6 cellular contexts compared by ENCODE assay signal in the genomic region with DNA sequence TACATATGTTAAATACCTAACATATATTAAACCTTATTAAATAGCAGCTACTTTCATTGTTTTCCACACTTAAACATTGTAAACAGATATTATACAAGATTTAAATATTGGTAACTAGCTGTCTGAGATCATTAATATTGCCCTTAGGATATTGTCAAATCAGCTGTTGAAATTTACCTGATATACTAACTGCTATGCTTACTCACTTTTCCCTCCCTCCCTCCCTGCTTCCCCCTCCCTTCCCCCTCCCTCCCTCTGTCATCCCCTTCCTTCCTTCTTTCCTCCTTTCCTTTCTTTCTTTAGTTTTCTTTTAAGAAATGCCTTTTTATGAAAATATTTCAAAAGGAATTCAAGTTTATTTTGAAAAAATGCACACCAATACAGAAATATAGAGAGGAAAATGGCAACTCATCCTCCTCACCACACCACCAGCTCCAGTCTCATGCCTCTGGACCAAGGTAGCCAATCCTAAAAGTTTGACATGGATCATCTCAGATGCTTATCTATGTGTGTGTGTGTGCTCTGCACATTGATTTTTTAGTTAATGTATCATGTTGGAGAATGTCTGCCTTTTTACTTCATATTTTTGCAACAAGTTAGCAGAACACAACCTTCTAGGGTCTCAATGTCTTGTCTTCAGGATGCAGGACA. TPM values are rescaled to one million over a fixed set of nuclear protein-coding genes. Genes with fewer than 3 reads are reported as not detected.
"Had no signal": no experiment of that assay in that cellular context is flagged by ENCODE, and none has a peak within 500 bp of the region (broad histone marks: within the 10 kb centered on the region; RNA-seq: fewer than 3 reads in every experiment).

No MANE protein-coding gene starts in this region.

RNA-seq across cellular contexts. Expression of gene CTAGE6, which starts 41.8 kb away (rescaled TPM):
- total RNA-seq: H4, H7, HepG2, HT1080 had no signal
- polyA plus RNA-seq: GM23248, IgD-negative memory B cell had no signal
